Comparison of ENCODE assay signal across 8 cellular contexts in the genomic region with DNA sequence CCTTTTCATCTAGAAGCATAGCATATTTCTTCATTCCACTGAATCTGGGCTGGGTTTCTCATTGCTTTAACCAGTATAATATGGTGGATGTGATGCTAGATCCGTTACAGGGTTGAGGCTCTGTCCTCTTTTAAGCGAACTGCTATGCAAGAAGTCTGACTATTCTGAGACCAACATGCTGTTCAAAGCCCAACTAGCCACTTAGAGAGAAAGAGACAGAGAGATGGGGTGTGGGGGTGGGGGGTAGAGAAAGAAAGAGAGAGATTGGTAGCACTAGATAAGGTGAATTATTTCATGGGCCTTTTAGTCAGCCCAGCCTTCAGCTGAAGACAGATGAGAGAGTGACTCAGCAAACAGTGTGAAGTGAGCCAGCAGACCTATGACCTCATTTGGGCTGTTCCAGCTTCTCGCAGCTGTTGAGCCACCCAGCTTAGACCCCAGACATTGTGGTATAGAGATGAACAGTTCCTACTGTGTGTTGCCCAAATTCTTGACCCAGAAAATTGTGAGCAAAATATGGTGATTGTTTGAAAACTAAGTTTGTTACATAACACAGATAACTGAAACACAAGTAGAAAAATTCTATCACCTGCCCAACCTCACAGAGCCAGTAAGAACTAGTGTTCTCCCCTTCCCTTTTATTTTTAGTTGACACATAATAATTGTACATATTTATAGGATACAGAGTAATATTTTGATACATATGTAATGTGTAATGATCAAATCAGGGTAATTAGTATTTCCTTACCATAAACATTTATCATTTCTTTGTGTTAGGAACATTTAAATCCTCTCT. TPM values are rescaled to one million over a fixed set of nuclear protein-coding genes. Genes with fewer than 3 reads are reported as not detected.
DNase-seq lines count a peak whose midpoint lies in the region; ATAC-seq, FAIRE-seq and TF ChIP-seq lines count a peak whose summit lies in the region.

No MANE protein-coding gene starts in this region.

- peak; percentile 31 for FAIRE-seq in GM12891 (lab: Jason Lieb, UNC)
- FAIRE-seq in HepG2 (lab: Jason Lieb, UNC), result no peak

- no peak overlapping the region for H3K4me2 ChIP-seq in HepG2 (ENCODE audit: low read depth, low read length)

- intact Hi-C loops in A673 (cut with micrococcal nuclease; ENCODE audit: unreplicated experiment) (no loop called here), HepG2 (cut with micrococcal nuclease; ENCODE audit: unreplicated experiment) (no loop called here), aorta (cut with DNase I) (no loop called here)

- TF ChIP-seq POLR2A in GM12891 (IDR thresholded peaks at IDR 0.05; ENCODE audit: low read depth, low read length) (no peak), HepG2 (IDR thresholded peaks at IDR 0.05; ENCODE audit: insufficient read depth in 1 of 2, low read depth in 2 of 2, low read length in 2 of 2) (no peak)

- H3K4me1 ChIP-seq in A673 (ENCODE audit: insufficient read depth, low read length, poor library complexity, severe bottlenecking) (peaks cover 11% of the 10 kb centered on the region), HepG2 (ENCODE audit: insufficient read depth, low read length) (peaks cover 12% of the 10 kb centered on the region), aorta (ENCODE audit: control insufficient read depth in 1 of 2, insufficient read depth in 2 of 2, low read length in 2 of 2) (no peaks in the 10 kb centered on the region)

- no peaks in the 10 kb centered on the region for H3K9me3 ChIP-seq in A673 (ENCODE audit: low read depth, low read length, poor library complexity, severe bottlenecking)
- H3K9me3 ChIP-seq in HepG2 (ENCODE audit: low read length), result no peaks in the 10 kb centered on the region
- H3K9me3 ChIP-seq in aorta (ENCODE audit: control insufficient read depth, low read length), result no peaks in the 10 kb centered on the region

- ATAC-seq in HG02981 (IDR thresholded peaks at IDR 0.05; ENCODE audit: unreplicated experiment) (peak; percentile 90), HepG2 (peak; percentile 82), aorta (ENCODE audit: low FRiP score) (peak; percentile 83), GM18873 (IDR thresholded peaks at IDR 0.05; ENCODE audit: low FRiP score, unreplicated experiment) (no peak)

- in situ Hi-C loops in HepG2 (cut with HindIII; ENCODE audit: extremely low pct_ligation_motif_present, low pct_unique_long_range_greater_than_20kb), result no loop called here

- no peak for TF ChIP-seq CTCF in A673 (conservative IDR thresholded peaks at IDR 0.05; ENCODE audit: low read depth, low read length)
- TF ChIP-seq CTCF in HepG2 (CRISPR knock-in tag; IDR thresholded peaks at IDR 0.05), result no peak

- H3K27ac ChIP-seq in A673 (ENCODE audit: low read depth, low read length, poor library complexity, severe bottlenecking) (peak overlapping the region; percentile 56), caudate nucleus (ENCODE audit: low read depth, low read length) (peak overlapping the region; percentile 30), HepG2 (ENCODE audit: extremely low read length, insufficient read depth, low read length) (no peak overlapping the region), aorta (ENCODE audit: low read depth in 1 of 2, low read length in 2 of 2) (no peak overlapping the region)

- H3K4me3 ChIP-seq in A673 (ENCODE audit: low read depth, low read length, poor library complexity, severe bottlenecking) (no peak overlapping the region), HepG2 (replicated peaks in 1 of 3; ENCODE audit: insufficient read depth in 1 of 3, low read depth in 2 of 3, low read length in 3 of 3) (no peak overlapping the region), aorta (ENCODE audit: low read length in 2 of 2) (no peak overlapping the region)

- H3K9ac ChIP-seq in HepG2 (ENCODE audit: insufficient read depth, low read depth, low read length), result no peak overlapping the region

- no peak for TF ChIP-seq RAD21 in HepG2 (CRISPR knock-in tag; IDR thresholded peaks at IDR 0.05)

- POLR2A ChIA-PET in A673 (lab: Charles Lee; ENCODE audit: low non-redundant PET) (no interaction called here), HepG2 (lab: Yijun Ruan, JAX) (no interaction called here)

- TF ChIP-seq EP300 in HepG2 (IDR thresholded peaks at IDR 0.05; ENCODE audit: low read depth in 2 of 2, low read length in 2 of 2) (no peak), HepG2 (CRISPR knock-in tag; IDR thresholded peaks at IDR 0.05; ENCODE audit: borderline replicate concordance) (no peak)

- no peaks in the 10 kb centered on the region for H3K79me2 ChIP-seq in HepG2 (ENCODE audit: insufficient read depth, low read length)

- H3K27me3 ChIP-seq in A673 (replicated peaks; ENCODE audit: insufficient read depth, low read depth, low read length, poor library complexity) (no peaks in the 10 kb centered on the region), HepG2 (ENCODE audit: control insufficient read depth in 1 of 2, insufficient read depth in 2 of 2, low read length in 2 of 2) (no peaks in the 10 kb centered on the region), aorta (ENCODE audit: control insufficient read depth in 1 of 2, insufficient read depth in 2 of 2, low read length in 1 of 2) (no peaks in the 10 kb centered on the region)

- no peaks in the 10 kb centered on the region for H3K36me3 ChIP-seq in A673 (ENCODE audit: insufficient read depth, low read length, poor library complexity, severe bottlenecking)
- H3K36me3 ChIP-seq in HepG2 (replicated peaks in 1 of 2; ENCODE audit: control insufficient read depth in 1 of 2, insufficient read depth in 2 of 2, low read length in 2 of 2), result no peaks in the 10 kb centered on the region
- no peaks in the 10 kb centered on the region for H3K36me3 ChIP-seq in aorta (ENCODE audit: control insufficient read depth in 1 of 2, insufficient read depth in 2 of 2, low read length in 1 of 2)

- 98% methylated on average over 2 of the region's 3 CpGs for whole genome bisulfite sequencing in HepG2 (ENCODE audit: low lambda C conversion rate)
- WGBS in aorta, 2 donors, result 63 to 64% methylated on average over 3 of the region's 3 CpGs

- H2AFZ ChIP-seq in HepG2 (ENCODE audit: low read length), result no peak overlapping the region

- DNase-seq in A673 (ENCODE audit: low spot score) (peak; percentile 66), GM12891 (ENCODE audit: insufficient read length, low spot score) (no peak), NCI-H446 (lab: John Stamatoyannopoulos, UW) (peak; percentile 31 to 67), caudate nucleus (lab: John Stamatoyannopoulos, UW) (peak in 40 of 61 donors; percentile 1 to 60 (median 26)), HepG2 (ENCODE audit: low spot score) (peak; percentile 37), aorta (peak; percentile 50 to 64)

- BruUV-seq in A673 (replicated peaks; lab: Mats Ljungman, UMichigan) (no TSS peak), HepG2 (replicated peaks; lab: Mats Ljungman, UMichigan) (no TSS peak)

- CTCF ChIA-PET in A673 (lab: Charles Lee), result no interaction called here
- CTCF ChIA-PET in HepG2 (lab: Yijun Ruan, JAX; ENCODE audit: low intra/inter-chr PET ratio, low total read pairs), result no interaction called here

- H4K20me1 ChIP-seq in HepG2 (ENCODE audit: insufficient read depth, low read length), result no peaks in the 10 kb centered on the region

TF ChIP-seq in GM12891, 5 proteins besides CTCF, POLR2A, EP300 and RAD21:
- TF ChIP-seq POLR2AphosphoS5 (IDR thresholded peaks at IDR 0.05; ENCODE audit: low read depth, low read length) (no peak), PAX5 (IDR thresholded peaks at IDR 0.05; ENCODE audit: insufficient read depth, low read length, severe bottlenecking) (no peak), TAF1 (IDR thresholded peaks at IDR 0.05; ENCODE audit: low read depth, low read length) (peak; percentile 39; the same call in 1 of the 2 replicates)

TF ChIP-seq in HepG2, 621 proteins besides CTCF, POLR2A, EP300 and RAD21 (continues in another document):
- peak; percentile 53 for TF ChIP-seq HNRNPK (IDR thresholded peaks at IDR 0.05; ENCODE audit: low read depth, low read length, poor library complexity, severe bottlenecking)
- peak; percentile 55; the same call in 1 of the 2 replicates for TF ChIP-seq PPARG (CRISPR knock-in tag; conservative IDR thresholded peaks at IDR 0.05)
- peak; percentile 64 for TF ChIP-seq FOSL2 (CRISPR knock-in tag; IDR thresholded peaks at IDR 0.05)
- no peak for TF ChIP-seq ZNF678 (CRISPR knock-in tag; IDR thresholded peaks at IDR 0.05)
- TF ChIP-seq ZKSCAN5 (CRISPR knock-in tag; IDR thresholded peaks at IDR 0.05), result no peak
- TF ChIP-seq MAFK (conservative IDR thresholded peaks at IDR 0.05 in 1 of 2, IDR thresholded peaks at IDR 0.05 in 1 of 2; ENCODE audit: low read length in 2 of 2), result peak; percentile 54 to 68; a peak in 3 of 4 replicates
- TF ChIP-seq NFE2 (CRISPR knock-in tag; IDR thresholded peaks at IDR 0.05), result peak; percentile 92; the same call in 1 of the 2 replicates

RNA-seq across cellular contexts. Expression of a gene that starts 40.7 kb away (rescaled TPM):
- total RNA-seq in A673 (2021) (33.6 and 39.6 TPM in 2 replicates), HepG2 (2016; rRNA removed; fragmentation: Illumina TruSeq; extraction: Trizol) (5.8 and 7.7 TPM in 2 replicates), aorta (10 to 100 TPM; 46.6 to 51.5 TPM)
- 3.8 TPM for polyA plus RNA-seq in GM12891 (2012; ENCODE audit: low read depth, missing spikeins)
- total RNA-seq in HepG2 (2016; cell fraction: cytosol; rRNA removed; fragmentation: Illumina TruSeq; extraction: Trizol; ENCODE audit: low read depth), result 4.1 and 5.3 TPM in 2 replicates
- total RNA-seq in HepG2 (2016; cell fraction: insoluble cytoplasmic fraction; rRNA removed; fragmentation: Illumina TruSeq; extraction: Trizol), result 5.6 and 8.1 TPM in 2 replicates
- total RNA-seq in HepG2 (2016; cell fraction: membrane; rRNA removed; fragmentation: Illumina TruSeq; extraction: Trizol), result 2.9 and 3.1 TPM in 2 replicates
- total RNA-seq in HepG2 (2016; cell fraction: nucleus; rRNA removed; fragmentation: Illumina TruSeq; extraction: Trizol), result 4.9 and 5.9 TPM in 2 replicates
- polyA plus RNA-seq in HepG2 (2011; rRNA removed) (2.7 and 3.5 TPM in 2 replicates), aorta (10 to 100 TPM; 14.1 to 27.5 TPM)
- polyA plus RNA-seq in HepG2 (2011; cell fraction: cytosol; rRNA removed), result 1.3 and 2.6 TPM in 2 replicates
- 1.1 and 1.3 TPM in 2 replicates for polyA plus RNA-seq in HepG2 (2011; cell fraction: nucleus; rRNA removed)
- polyA plus RNA-seq in HepG2 (2012), result 2.3 and 2.9 TPM in 2 replicates
- polyA plus RNA-seq in HepG2 (2016; cell fraction: cytosol; fragmentation: Illumina TruSeq; extraction: Trizol; ENCODE audit: low read depth), result 0.46 and 0.49 TPM in 2 replicates
- 10.9 and 11.0 TPM in 2 replicates for polyA plus RNA-seq in HepG2 (2016; cell fraction: insoluble cytoplasmic fraction; fragmentation: Illumina TruSeq; extraction: Trizol; ENCODE audit: low read depth)
- polyA plus RNA-seq in HepG2 (2016; cell fraction: membrane; fragmentation: Illumina TruSeq; extraction: Trizol; ENCODE audit: low read depth), result 2.1 TPM in 2 replicates
- 4.8 and 5.4 TPM in 2 replicates for polyA plus RNA-seq in HepG2 (2016; cell fraction: nucleus; fragmentation: Illumina TruSeq; extraction: Trizol; ENCODE audit: insufficient read depth, low read depth)
- polyA minus RNA-seq in HepG2 (2011; rRNA and poly(A)+ RNA removed; ENCODE audit: low replicate concordance), result 5.0 and 14.6 TPM in 2 replicates
- 4.6 and 5.5 TPM in 2 replicates for polyA minus RNA-seq in HepG2 (2011; cell fraction: cytosol; rRNA and poly(A)+ RNA removed)
- 10.2 TPM in 2 replicates for polyA minus RNA-seq in HepG2 (2011; cell fraction: nucleus; rRNA and poly(A)+ RNA removed)

Comparison
In these comparisons a context has a peak if more than half of its experiments do, and no peak if none do; other contexts are left out.
1. H3K27ac ChIP-seq: peak in A673 (single experiment) and caudate nucleus (single experiment); none in HepG2 (single experiment) and aorta (0 of 2).